ENCODE assay signal across 13 cellular contexts in genomic region chr14:61516957-61517356, GRCh38.
DNase-seq lines count a peak whose midpoint lies in the region; ATAC-seq and TF ChIP-seq lines count a peak whose summit lies in the region.
"Had no signal": no experiment of that assay in that cellular context is flagged by ENCODE, and none has a peak within 500 bp of the region (broad histone marks: within the 10 kb centered on the region; RNA-seq: fewer than 3 reads in every experiment).

No MANE protein-coding gene starts in this region.

- no peak for TF ChIP-seq CTCF in foreskin fibroblast (IDR thresholded peaks at IDR 0.05; ENCODE audit: low read depth, low read length)

- no peak overlapping the region for H3K4me3 Mint-ChIP-seq in T-helper 17 cell
- H3K4me3 Mint-ChIP-seq: naive B cell had no signal

- H3K4me3 ChIP-seq in foreskin fibroblast (ENCODE audit: low read depth in 1 of 2, low read length in 2 of 2): no peak overlapping the region

- in situ Hi-C loops in ACHN (cut with HindIII; ENCODE audit: low pct_ligation_motif_present, low pct_unique_long_range_greater_than_20kb, low sequenced_read_pairs): no loop called here

- H3K27me3 Mint-ChIP-seq in T-helper 17 cell: no peaks in the 10 kb centered on the region
- H3K27me3 Mint-ChIP-seq: naive B cell had no signal

- H3K36me3 Mint-ChIP-seq in T-helper 17 cell (ENCODE audit: low read depth): peaks cover 5% of the 10 kb centered on the region

- no peaks in the 10 kb centered on the region for H3K9me3 ChIP-seq in T-helper 17 cell (ENCODE audit: control insufficient read depth, low read length, poor library complexity, severe bottlenecking)

- intact Hi-C loops in sciatic nerve (cut with DNase I): no loop called here

- peaks cover 34% of the 10 kb centered on the region for H3K4me1 Mint-ChIP-seq in T-helper 17 cell

- DNase-seq in Daoy (ENCODE audit: low read depth): peak; percentile 42
- no peak for DNase-seq in T-helper 17 cell
- DNase-seq in foreskin fibroblast: peak; percentile 48 to 70
- no peak for DNase-seq in sciatic nerve (ENCODE audit: low spot score)
- no peak for DNase-seq in ACHN
- DNase-seq in mucosa of gallbladder (ENCODE audit: low spot score): no peak
- DNase-seq: activated effector memory CD4-positive, alpha-beta T cell treated with anti-CD3 and anti-CD28 coated beads, Interleukin-2, amount 50 U/mL, for 16 hours; effector CD8-positive, alpha-beta T cell; naive B cell; NCI-H2171 treated with DMSO at 0.1 percent for 48 hours; stimulated activated CD4-positive, alpha-beta T cell treated with anti-CD3 and anti-CD28 coated beads, Interleukin-2, amount 100 ng/mL, for 24 hours had no signal

- no peak for ATAC-seq in T-helper 17 cell
- peak; percentile 45 for ATAC-seq in sciatic nerve
- no peak for ATAC-seq in HG03139 (IDR thresholded peaks at IDR 0.05; ENCODE audit: unreplicated experiment)
- ATAC-seq in HG03565 (IDR thresholded peaks at IDR 0.05; ENCODE audit: unreplicated experiment): no peak

- peak overlapping the region; percentile 78 for H3K27ac Mint-ChIP-seq in T-helper 17 cell

Comparison
In these comparisons a context has a peak if more than half of its experiments do, and no peak if none do; other contexts are left out.
1. DNase-seq: peak in Daoy (single experiment) and foreskin fibroblast (2 of 2); none in T-helper 17 cell (0 of 3), sciatic nerve (single experiment), ACHN (single experiment) and mucosa of gallbladder (single experiment).